ENCODE assay signal across 6 cellular contexts in the genomic region with DNA sequence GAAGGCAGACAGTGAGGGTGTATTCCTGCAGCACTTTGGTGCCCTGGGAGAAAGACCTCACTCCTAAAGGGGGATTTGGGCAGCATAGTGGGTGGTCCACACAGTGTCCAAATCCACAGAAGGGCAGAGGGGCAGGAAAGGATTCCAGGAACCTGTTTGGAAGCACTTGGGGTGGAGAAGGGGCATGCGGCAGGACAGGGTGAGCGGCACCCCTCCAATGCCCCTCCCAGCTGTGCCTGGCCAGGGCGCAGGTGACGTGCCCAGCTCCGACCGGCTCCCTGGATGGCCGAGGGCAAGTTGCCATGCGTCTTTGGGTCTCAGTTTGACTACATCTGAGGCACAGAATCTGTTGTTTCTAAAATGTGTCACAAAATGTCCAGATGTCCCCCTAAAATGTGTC.
"Had no signal": no experiment of that assay in that cellular context is flagged by ENCODE, and none has a peak within 500 bp of the region (broad histone marks: within the 10 kb centered on the region; RNA-seq: fewer than 3 reads in every experiment).

No MANE protein-coding gene starts in this region.

- H3K36me3 ChIP-seq: HAP-1 had no signal

- H3K4me3 ChIP-seq: GM23338, HAP-1 had no signal

- H3K4me1 ChIP-seq: HAP-1 had no signal

- H3K4me1 Mint-ChIP-seq: IgD-negative memory B cell had no signal

- H3K4me2 ChIP-seq: GM23338 had no signal

- H3K27ac Mint-ChIP-seq: GM23338, HFFc6, IgD-negative memory B cell had no signal

- DNase-seq: HFFc6 had no signal

- H3K9me3 ChIP-seq: HAP-1 had no signal

- ATAC-seq: HCT116 had no signal

- H3K4me3 Mint-ChIP-seq: GM23338, HFFc6, IgD-negative memory B cell had no signal

- H3K27ac ChIP-seq: HL-60 had no signal

- H2AFZ ChIP-seq: GM23338 had no signal

- H3K36me3 Mint-ChIP-seq: IgD-negative memory B cell had no signal
